7 cellular contexts compared by ENCODE assay signal in the genomic region with DNA sequence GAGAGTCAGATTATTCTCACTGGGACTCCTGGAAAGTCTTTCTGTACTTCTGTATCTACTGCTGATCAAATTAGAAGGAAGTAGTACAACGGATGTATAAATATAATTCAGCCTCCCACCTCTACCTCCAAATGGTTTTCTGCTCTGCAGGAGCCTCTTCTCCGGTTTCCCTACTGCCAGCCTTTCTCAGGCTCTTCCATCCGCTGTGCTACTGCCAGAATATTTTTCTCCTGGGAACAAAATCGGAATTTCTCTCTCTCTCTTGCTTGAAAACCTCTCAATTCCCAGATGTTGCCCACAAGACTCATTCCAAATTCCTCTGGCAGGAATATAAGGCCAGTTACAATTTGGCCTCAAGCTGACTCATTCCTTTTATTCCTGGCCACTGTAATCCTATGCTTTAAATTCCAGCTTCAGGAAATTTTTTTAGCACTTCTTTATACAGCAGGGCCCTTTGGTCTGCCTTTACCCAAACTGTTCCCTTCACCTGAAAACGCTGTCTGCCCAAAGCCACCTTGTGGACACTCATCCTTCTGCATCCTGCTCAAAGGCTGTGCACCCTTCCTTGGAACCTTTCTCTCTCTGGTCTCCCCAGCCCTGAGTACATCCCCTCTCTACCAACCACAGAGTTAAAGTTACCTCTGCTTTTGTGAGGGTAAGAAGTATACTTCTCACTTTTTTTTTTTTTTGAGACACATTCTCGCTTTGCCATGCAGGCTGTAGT.
DNase-seq lines count a peak whose midpoint lies in the region; ATAC-seq and TF ChIP-seq lines count a peak whose summit lies in the region.
"Not testable (repeated sequence)": the region's sequence is repeated elsewhere in the genome, so short reads cannot be mapped to it uniquely, and the experiment has no call there.

No MANE protein-coding gene starts in this region.

- not testable (repeated sequence) for H4K5ac ChIP-seq in mesendoderm (ENCODE audit: low read length)

- no CpG with 5 or more reads among the region's 6 CpGs for WGBS in mesendoderm (ENCODE audit: extremely low coverage, insufficient coverage, low lambda C conversion rate)

- not testable (repeated sequence) for H2AK5ac ChIP-seq in mesendoderm (ENCODE audit: low read length)

- not testable (repeated sequence) for H3K4me3 Mint-ChIP-seq in HFFc6

- not testable (repeated sequence) for H4K20me1 ChIP-seq in PC-3 (ENCODE audit: low read length)

- not testable (repeated sequence) for H3K4ac ChIP-seq in mesendoderm (ENCODE audit: low read depth, low read length)

- not testable (repeated sequence) for H3K9ac ChIP-seq in PC-3 (ENCODE audit: low read length); mesendoderm (ENCODE audit: low read length)

- not testable (repeated sequence) for H3K56ac ChIP-seq in mesendoderm (ENCODE audit: low read length)

- peak; percentile 21; the same call in 1 of the 2 replicates for TF ChIP-seq CTCF in HFFc6 (IDR thresholded peaks at IDR 0.05)
- TF ChIP-seq CTCF in PC-3 (conservative IDR thresholded peaks at IDR 0.05; ENCODE audit: low read depth, low read length); fibroblast of the aortic adventitia (IDR thresholded peaks at IDR 0.05; ENCODE audit: insufficient read depth, low read length); thoracic aorta (IDR thresholded peaks at IDR 0.05): not testable (repeated sequence)

- not testable (repeated sequence) for H3K36me3 ChIP-seq in PC-3 (ENCODE audit: low read depth, low read length); mesendoderm (ENCODE audit: control insufficient read depth, insufficient read depth, low read length); thoracic aorta

- H3K27ac ChIP-seq in PC-3 (ENCODE audit: low read length); mesendoderm (ENCODE audit: low read depth, low read length): not testable (repeated sequence)
- peak overlapping the region in 1 of 2 donors; percentile 11 for H3K27ac ChIP-seq in thoracic aorta

- not testable (repeated sequence) for H3K4me1 ChIP-seq in PC-3 (ENCODE audit: insufficient read depth, low read length); mesendoderm (ENCODE audit: control insufficient read depth, low read depth, low read length)
- peaks cover 3 to 20% of the 10 kb centered on the region in 2 donors for H3K4me1 ChIP-seq in thoracic aorta (ENCODE audit: control insufficient read depth in 1 of 2, low read depth in 2 of 2)

- not testable (repeated sequence) for H3K23ac ChIP-seq in mesendoderm (ENCODE audit: low read length)

- H3K36me3 Mint-ChIP-seq in HFFc6 (ENCODE audit: low read depth), result not testable (repeated sequence)

- H3K79me1 ChIP-seq in mesendoderm (ENCODE audit: low read length), result not testable (repeated sequence)

- not testable (repeated sequence) for H3K4me3 ChIP-seq in PC-3 (ENCODE audit: low read length); fibroblast of the aortic adventitia (ENCODE audit: low read depth, low read length); mesendoderm (ENCODE audit: low read length); thoracic aorta

- CTCF ChIA-PET in PC-3 (lab: Charles Lee), result not testable (repeated sequence)

- not testable (repeated sequence) for H4K8ac ChIP-seq in mesendoderm (ENCODE audit: low read depth, low read length)

- H3K27me3 ChIP-seq in PC-3 (ENCODE audit: low read length); mesendoderm (ENCODE audit: insufficient read depth, low read length, poor library complexity); thoracic aorta (replicated peaks; ENCODE audit: insufficient read depth): not testable (repeated sequence)

- peaks cover 29% of the 10 kb centered on the region for H3K4me1 Mint-ChIP-seq in HFFc6 (ENCODE audit: low read depth)

- DNase-seq in GM03348 (ENCODE audit: low spot score), result peak; percentile 3
- DNase-seq in HFFc6; thoracic aorta (ENCODE audit: low spot score): not testable (repeated sequence)
- DNase-seq in PC-3, result peak; percentile 2
- peak; percentile 20 for DNase-seq in astrocyte of the hippocampus (ENCODE audit: low read depth, low spot score)
- peak; percentile 64 for DNase-seq in fibroblast of the aortic adventitia (ENCODE audit: low read depth)
- peak; percentile 59 for DNase-seq in mesendoderm

- H3K79me2 ChIP-seq in PC-3 (ENCODE audit: low read length); mesendoderm (ENCODE audit: control insufficient read depth, insufficient read depth, low read length): not testable (repeated sequence)

- H2BK15ac ChIP-seq in mesendoderm (replicated peaks; ENCODE audit: low read depth), result not testable (repeated sequence)

- not testable (repeated sequence) for H2BK120ac ChIP-seq in mesendoderm (ENCODE audit: low read depth, low read length)

- BruUV-seq in PC-3 (replicated peaks; lab: Mats Ljungman, UMichigan), result not testable (repeated sequence)

- intact Hi-C loops in PC-3 (cut with micrococcal nuclease), result not testable (repeated sequence)

- H2BK5ac ChIP-seq in mesendoderm (ENCODE audit: low read length), result not testable (repeated sequence)

- H3K9me2 ChIP-seq in PC-3 (replicated peaks; ENCODE audit: low read length), result not testable (repeated sequence)

- POLR2A ChIA-PET in PC-3 (lab: Charles Lee; ENCODE audit: unreplicated experiment), result not testable (repeated sequence)

- H3F3A ChIP-seq in PC-3 (ENCODE audit: low read length, unreplicated experiment), result not testable (repeated sequence)

- not testable (repeated sequence) for H2AFZ ChIP-seq in PC-3 (ENCODE audit: low read length)

- ATAC-seq in PC-3 (peak; percentile 33; the same call in 1 of the 2 replicates), thoracic aorta (ENCODE audit: insufficient number of reproducible peaks, low FRiP score, low read depth) (peak; percentile 57)

- H3K27me3 Mint-ChIP-seq in HFFc6 (ENCODE audit: insufficient read depth), result not testable (repeated sequence)

- H3K18ac ChIP-seq in mesendoderm (ENCODE audit: low read length), result not testable (repeated sequence)

- H3K9me3 ChIP-seq in PC-3 (ENCODE audit: low read length); thoracic aorta: not testable (repeated sequence)

- H3K4me2 ChIP-seq in PC-3 (ENCODE audit: low read length); mesendoderm (ENCODE audit: low read length): not testable (repeated sequence)

- H3K27ac Mint-ChIP-seq in HFFc6, result peak overlapping the region; percentile 6; the same call in 1 of the 2 replicates

- H3K9me3 Mint-ChIP-seq in HFFc6, result peaks cover 15% of the 10 kb centered on the region
